20 cellular contexts compared by ENCODE assay signal in genomic region chr22:47287516-47287915, GRCh38.
A peak's percentile ranks its signal among the peaks of the same experiment; 100 is the strongest.
DNase-seq lines count a peak whose midpoint lies in the region; ATAC-seq and TF ChIP-seq lines count a peak whose summit lies in the region.
"Had no signal": no experiment of that assay in that cellular context is flagged by ENCODE, and none has a peak within 500 bp of the region (broad histone marks: within the 10 kb centered on the region; RNA-seq: fewer than 3 reads in every experiment).

No MANE protein-coding gene starts in this region.

- H3K27ac ChIP-seq in body of pancreas (no peak overlapping the region), sigmoid colon (no peak overlapping the region), esophagus muscularis mucosa (replicated peaks in 1 of 4) (no peak overlapping the region)
- H3K27ac ChIP-seq: A549 had no signal

- intact Hi-C loops in body of pancreas (cut with DNase I) = no loop called here
- intact Hi-C loops in sigmoid colon (cut with DNase I) = loop anchor here (10.0 kb wide), 2 partner anchors 57 to 997 kb away; no protein-coding TSS in a partner anchor
- intact Hi-C loops in esophagus muscularis mucosa (cut with DNase I) = no loop called here

- ATAC-seq in body of pancreas (no peak), GM18517 (IDR thresholded peaks at IDR 0.05; ENCODE audit: unreplicated experiment) (no peak)
- ATAC-seq: A549; CD8-positive, alpha-beta T cell; GM23338; HCT116 had no signal

- TF ChIP-seq EP300 in sigmoid colon (IDR thresholded peaks at IDR 0.05) (no peak), esophagus muscularis mucosa (IDR thresholded peaks at IDR 0.05) (no peak)

- 75 to 81% methylated on average over 5 of the region's 5 CpGs for WGBS in body of pancreas, 2 donors
- 77 to 84% methylated on average over 5 of the region's 5 CpGs for WGBS in sigmoid colon, 2 donors
- 91% methylated on average over 5 of the region's 5 CpGs for WGBS in esophagus muscularis mucosa

- TF ChIP-seq POLR2A in body of pancreas (IDR thresholded peaks at IDR 0.05) (no peak), sigmoid colon (IDR thresholded peaks at IDR 0.05) (no peak), esophagus muscularis mucosa (IDR thresholded peaks at IDR 0.05; ENCODE audit: low read depth) (no peak)

- H3K9me3 ChIP-seq in body of pancreas (no peaks in the 10 kb centered on the region), sigmoid colon (no peaks in the 10 kb centered on the region), esophagus muscularis mucosa (no peaks in the 10 kb centered on the region)
- H3K9me3 ChIP-seq: A549, Caco-2 had no signal

- H3K4me1 ChIP-seq in body of pancreas (no peaks in the 10 kb centered on the region), sigmoid colon (no peaks in the 10 kb centered on the region), esophagus muscularis mucosa (peaks cover 0 to 10% (median 9%) of the 10 kb centered on the region in 4 donors)
- H3K4me1 ChIP-seq: A549, Caco-2 had no signal

- H3K27me3 ChIP-seq in body of pancreas = no peaks in the 10 kb centered on the region
- H3K27me3 ChIP-seq in sigmoid colon = peaks cover 0 to 19% (median 0%) of the 10 kb centered on the region in 3 donors
- H3K27me3 ChIP-seq in esophagus muscularis mucosa = peaks cover 0 to 62% (median 0%) of the 10 kb centered on the region in 4 donors

- no peak overlapping the region for H3K4me3 ChIP-seq in body of pancreas
- H3K4me3 ChIP-seq in sigmoid colon = no peak overlapping the region
- no peak overlapping the region for H3K4me3 ChIP-seq in esophagus muscularis mucosa
- H3K4me3 ChIP-seq: A549, GM23338 had no signal

- TF ChIP-seq CTCF in body of pancreas (IDR thresholded peaks at IDR 0.05) (no peak), sigmoid colon (IDR thresholded peaks at IDR 0.05) (no peak), esophagus muscularis mucosa (IDR thresholded peaks at IDR 0.05) (no peak)

- peak; percentile 27 for DNase-seq in Ammon's horn (ENCODE audit: low spot score)
- DNase-seq in NCI-H1694 treated with DMSO at 0.1 percent for 48 hours (lab: John Stamatoyannopoulos, UW) = peak; percentile 89
- DNase-seq in body of pancreas = peak in 3 of 4 donors; percentile 20 to 48 (median 41)
- DNase-seq in sigmoid colon = peak; percentile 45
- DNase-seq in esophagus muscularis mucosa (ENCODE audit: extremely low spot score) = no peak
- no peak for DNase-seq in activated CD4-positive, CD25-positive, alpha-beta regulatory T cell (lab: John Stamatoyannopoulos, UW)
- no peak for DNase-seq in stimulated activated CD4-positive, alpha-beta T cell treated with anti-CD3 and anti-CD28 coated beads, Interleukin-1b, Interleukin-23, amount 100 ng/mL, for 48 hours
- DNase-seq: 8988T; ACHN; AML-193; C1 segment of cervical spinal cord; Caco-2; CD8-positive, alpha-beta T cell; DMS153; DND-41; H9 had no signal

- H3K36me3 ChIP-seq in body of pancreas (replicated peaks in 1 of 2; ENCODE audit: insufficient read depth in 1 of 2, low read depth in 2 of 2) (no peaks in the 10 kb centered on the region), sigmoid colon (no peaks in the 10 kb centered on the region), esophagus muscularis mucosa (no peaks in the 10 kb centered on the region)

Comparison
In these comparisons a context has a peak if more than half of its experiments do, and no peak if none do; other contexts are left out.
1. DNase-seq: peak in Ammon's horn (single experiment), NCI-H1694 treated with DMSO at 0.1 percent for 48 hours (single experiment), body of pancreas (3 of 4) and sigmoid colon (single experiment); none in esophagus muscularis mucosa (single experiment), activated CD4-positive, CD25-positive, alpha-beta regulatory T cell (0 of 4) and stimulated activated CD4-positive, alpha-beta T cell treated with anti-CD3 and anti-CD28 coated beads, Interleukin-1b, Interleukin-23, amount 100 ng/mL, for 48 hours (single experiment).